ENCODE assay signal across 1 cellular context in genomic region chr2:216591480-216591879, GRCh38.
TF ChIP-seq lines count a peak whose summit lies in the region.

No MANE protein-coding gene starts in this region.

TF ChIP-seq in GM23338, 12 proteins besides CTCF, POLR2A, EP300 and RAD21 (continued from another document):
- TF ChIP-seq ZNF462 (CRISPR knock-in tag; IDR thresholded peaks at IDR 0.05) (no peak), POLR2AphosphoS5 (IDR thresholded peaks at IDR 0.05; ENCODE audit: low read depth) (no peak), ZNF331 (CRISPR knock-in tag; IDR thresholded peaks at IDR 0.05; ENCODE audit: low read depth) (no peak), EZH2 (IDR thresholded peaks at IDR 0.05; ENCODE audit: low read depth, unreplicated experiment) (no peak), ZNF114 (CRISPR knock-in tag; IDR thresholded peaks at IDR 0.05) (no peak), NANOG (IDR thresholded peaks at IDR 0.05; ENCODE audit: borderline replicate concordance) (no peak), STAT1 (IDR thresholded peaks at IDR 0.05; ENCODE audit: unreplicated experiment) (no peak), EZH2phosphoT487 (IDR thresholded peaks at IDR 0.05; ENCODE audit: unreplicated experiment) (no peak), CREB1 (CRISPR knock-in tag; IDR thresholded peaks at IDR 0.05; ENCODE audit: low read depth) (no peak)
